Comparison of ENCODE assay signal across 1 cellular context in genomic region chr1:83554174-83554573, GRCh38.
TF ChIP-seq lines count a peak whose summit lies in the region.

No MANE protein-coding gene starts in this region.

TF ChIP-seq in GM23338, 12 proteins besides CTCF, POLR2A, EP300 and RAD21 (continued from another document):
- TF ChIP-seq, protein P1, sequence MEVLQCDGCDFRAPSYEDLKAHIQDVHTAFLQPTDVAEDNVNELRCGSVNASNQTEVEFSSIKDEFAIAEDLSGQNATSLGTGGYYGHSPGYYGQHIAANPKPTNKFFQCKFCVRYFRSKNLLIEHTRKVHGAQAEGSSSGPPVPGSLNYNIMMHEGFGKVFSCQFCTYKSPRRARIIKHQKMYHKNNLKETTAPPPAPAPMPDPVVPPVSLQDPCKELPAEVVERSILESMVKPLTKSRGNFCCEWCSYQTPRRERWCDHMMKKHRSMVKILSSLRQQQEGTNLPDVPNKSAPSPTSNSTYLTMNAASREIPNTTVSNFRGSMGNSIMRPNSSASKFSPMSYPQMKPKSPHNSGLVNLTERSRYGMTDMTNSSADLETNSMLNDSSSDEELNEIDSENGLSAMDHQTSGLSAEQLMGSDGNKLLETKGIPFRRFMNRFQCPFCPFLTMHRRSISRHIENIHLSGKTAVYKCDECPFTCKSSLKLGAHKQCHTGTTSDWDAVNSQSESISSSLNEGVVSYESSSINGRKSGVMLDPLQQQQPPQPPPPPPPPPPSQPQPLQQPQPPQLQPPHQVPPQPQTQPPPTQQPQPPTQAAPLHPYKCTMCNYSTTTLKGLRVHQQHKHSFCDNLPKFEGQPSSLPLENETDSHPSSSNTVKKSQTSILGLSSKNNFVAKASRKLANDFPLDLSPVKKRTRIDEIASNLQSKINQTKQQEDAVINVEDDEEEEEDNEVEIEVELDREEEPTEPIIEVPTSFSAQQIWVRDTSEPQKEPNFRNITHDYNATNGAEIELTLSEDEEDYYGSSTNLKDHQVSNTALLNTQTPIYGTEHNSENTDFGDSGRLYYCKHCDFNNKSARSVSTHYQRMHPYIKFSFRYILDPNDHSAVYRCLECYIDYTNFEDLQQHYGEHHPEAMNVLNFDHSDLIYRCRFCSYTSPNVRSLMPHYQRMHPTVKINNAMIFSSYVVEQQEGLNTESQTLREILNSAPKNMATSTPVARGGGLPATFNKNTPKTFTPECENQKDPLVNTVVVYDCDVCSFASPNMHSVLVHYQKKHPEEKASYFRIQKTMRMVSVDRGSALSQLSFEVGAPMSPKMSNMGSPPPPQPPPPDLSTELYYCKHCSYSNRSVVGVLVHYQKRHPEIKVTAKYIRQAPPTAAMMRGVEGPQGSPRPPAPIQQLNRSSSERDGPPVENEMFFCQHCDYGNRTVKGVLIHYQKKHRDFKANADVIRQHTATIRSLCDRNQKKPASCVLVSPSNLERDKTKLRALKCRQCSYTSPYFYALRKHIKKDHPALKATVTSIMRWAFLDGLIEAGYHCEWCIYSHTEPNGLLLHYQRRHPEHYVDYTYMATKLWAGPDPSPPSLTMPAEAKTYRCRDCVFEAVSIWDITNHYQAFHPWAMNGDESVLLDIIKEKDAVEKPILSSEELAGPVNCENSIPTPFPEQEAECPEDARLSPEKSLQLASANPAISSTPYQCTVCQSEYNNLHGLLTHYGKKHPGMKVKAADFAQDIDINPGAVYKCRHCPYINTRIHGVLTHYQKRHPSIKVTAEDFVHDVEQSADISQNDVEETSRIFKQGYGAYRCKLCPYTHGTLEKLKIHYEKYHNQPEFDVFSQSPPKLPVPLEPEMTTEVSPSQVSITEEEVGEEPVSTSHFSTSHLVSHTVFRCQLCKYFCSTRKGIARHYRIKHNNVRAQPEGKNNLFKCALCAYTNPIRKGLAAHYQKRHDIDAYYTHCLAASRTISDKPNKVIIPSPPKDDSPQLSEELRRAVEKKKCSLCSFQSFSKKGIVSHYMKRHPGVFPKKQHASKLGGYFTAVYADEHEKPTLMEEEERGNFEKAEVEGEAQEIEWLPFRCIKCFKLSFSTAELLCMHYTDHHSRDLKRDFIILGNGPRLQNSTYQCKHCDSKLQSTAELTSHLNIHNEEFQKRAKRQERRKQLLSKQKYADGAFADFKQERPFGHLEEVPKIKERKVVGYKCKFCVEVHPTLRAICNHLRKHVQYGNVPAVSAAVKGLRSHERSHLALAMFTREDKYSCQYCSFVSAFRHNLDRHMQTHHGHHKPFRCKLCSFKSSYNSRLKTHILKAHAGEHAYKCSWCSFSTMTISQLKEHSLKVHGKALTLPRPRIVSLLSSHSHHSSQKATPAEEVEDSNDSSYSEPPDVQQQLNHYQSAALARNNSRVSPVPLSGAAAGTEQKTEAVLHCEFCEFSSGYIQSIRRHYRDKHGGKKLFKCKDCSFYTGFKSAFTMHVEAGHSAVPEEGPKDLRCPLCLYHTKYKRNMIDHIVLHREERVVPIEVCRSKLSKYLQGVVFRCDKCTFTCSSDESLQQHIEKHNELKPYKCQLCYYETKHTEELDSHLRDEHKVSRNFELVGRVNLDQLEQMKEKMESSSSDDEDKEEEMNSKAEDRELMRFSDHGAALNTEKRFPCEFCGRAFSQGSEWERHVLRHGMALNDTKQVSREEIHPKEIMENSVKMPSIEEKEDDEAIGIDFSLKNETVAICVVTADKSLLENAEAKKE (CRISPR knock-in tag; IDR thresholded peaks at IDR 0.05) = peak; percentile 62; the same call in 1 of the 2 replicates
